Comparison of ENCODE assay signal across 13 cellular contexts in the genomic region with DNA sequence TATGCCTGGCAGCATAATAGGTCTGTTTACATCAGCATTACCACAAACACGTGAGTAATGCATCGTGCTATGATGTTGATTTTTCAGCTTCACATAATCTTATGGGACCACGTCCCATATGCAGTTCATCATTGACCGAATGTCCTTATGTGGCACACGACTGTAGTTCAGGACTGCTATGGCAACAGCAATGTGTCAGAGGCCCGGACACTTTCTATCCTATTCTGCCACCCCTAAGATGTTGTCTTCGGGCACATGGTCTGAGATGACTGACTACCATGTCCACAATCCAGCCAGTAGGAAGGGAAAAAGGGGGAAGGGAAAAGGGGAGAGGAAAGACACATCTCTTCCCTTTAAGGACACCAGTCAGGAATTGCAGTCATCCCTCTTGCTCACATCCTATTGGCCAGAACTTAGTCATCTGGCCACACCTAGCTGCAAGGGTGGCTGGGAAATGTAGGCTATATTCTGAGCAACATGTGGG.
DNase-seq lines count a peak whose midpoint lies in the region; ATAC-seq and TF ChIP-seq lines count a peak whose summit lies in the region.
"Had no signal": no experiment of that assay in that cellular context is flagged by ENCODE, and none has a peak within 500 bp of the region (broad histone marks: within the 10 kb centered on the region; RNA-seq: fewer than 3 reads in every experiment).

No MANE protein-coding gene starts in this region.

- peaks cover 56% of the 10 kb centered on the region for H3K27me3 Mint-ChIP-seq in stimulated activated naive CD8-positive, alpha-beta T cell treated with anti-CD3 and anti-CD28 coated beads, Interleukin-15, amount 100 ng/mL, for 72 hours
- H3K27me3 Mint-ChIP-seq: activated CD4-positive, alpha-beta memory T cell treated with anti-CD3 and anti-CD28 coated beads, Interleukin-2, amount 10 ng/mL, durations not matched to agents 7 days and 5 days had no signal

- no peak overlapping the region for H3K27ac ChIP-seq in RWPE1
- H3K27ac ChIP-seq: testis had no signal

- H3K4me1 Mint-ChIP-seq in stimulated activated naive CD8-positive, alpha-beta T cell treated with anti-CD3 and anti-CD28 coated beads, Interleukin-15, amount 100 ng/mL, for 72 hours: peaks cover 12% of the 10 kb centered on the region

- intact Hi-C loops in left ventricle myocardium superior (cut with micrococcal nuclease): no loop called here

- no peak overlapping the region for H3K4me3 Mint-ChIP-seq in stimulated activated naive CD8-positive, alpha-beta T cell treated with anti-CD3 and anti-CD28 coated beads, Interleukin-15, amount 100 ng/mL, for 72 hours
- H3K4me3 Mint-ChIP-seq: activated CD4-positive, alpha-beta memory T cell treated with anti-CD3 and anti-CD28 coated beads, Interleukin-2, amount 10 ng/mL, durations not matched to agents 7 days and 5 days; activated T-helper 1 cell treated with anti-CD3 and anti-CD28 coated beads, Interleukin-12 subunit alpha, Interleukin-12 subunit beta, Interleukin-2, Interleukin-4 antibody, amounts not matched to agents 30 ng/mL and 10 ng/mL and 1 ng/mL, durations not matched to agents 14 hours and 24 hours and 36 hours had no signal

- H3K4me3 ChIP-seq in foreskin fibroblast (ENCODE audit: low read depth in 1 of 2, low read length in 2 of 2): peak overlapping the region; percentile 32 to 36
- H3K4me3 ChIP-seq: testis had no signal

- H3K9me3 Mint-ChIP-seq in stimulated activated naive CD8-positive, alpha-beta T cell treated with anti-CD3 and anti-CD28 coated beads, Interleukin-15, amount 100 ng/mL, for 72 hours: peaks cover 16 to 25% of the 10 kb centered on the region in 2 donors

- peak; percentile 38 for ATAC-seq in stimulated activated naive CD8-positive, alpha-beta T cell treated with anti-CD3 and anti-CD28 coated beads, Interleukin-15, Interleukin-2, amounts not matched to agents 100 U/mL and 50 U/mL, for 24 hours
- ATAC-seq in stimulated activated naive CD8-positive, alpha-beta T cell treated with anti-CD3 and anti-CD28 coated beads, Interleukin-15, amount 100 ng/mL, for 72 hours: no peak
- ATAC-seq in left ventricle myocardium superior (no peak), HG02763 (IDR thresholded peaks at IDR 0.05; ENCODE audit: unreplicated experiment) (no peak)

- H3K27ac Mint-ChIP-seq in stimulated activated naive CD8-positive, alpha-beta T cell treated with anti-CD3 and anti-CD28 coated beads, Interleukin-15, amount 100 ng/mL, for 72 hours: no peak overlapping the region
- H3K27ac Mint-ChIP-seq: activated CD4-positive, alpha-beta memory T cell treated with anti-CD3 and anti-CD28 coated beads, Interleukin-2, amount 10 ng/mL, durations not matched to agents 7 days and 5 days; activated T-helper 1 cell treated with anti-CD3 and anti-CD28 coated beads, Interleukin-12 subunit alpha, Interleukin-12 subunit beta, Interleukin-2, Interleukin-4 antibody, amounts not matched to agents 30 ng/mL and 10 ng/mL and 1 ng/mL, durations not matched to agents 14 hours and 24 hours and 36 hours had no signal

- POLR2A ChIA-PET in RWPE1 (lab: Yijun Ruan, JAX; ENCODE audit: low non-redundant PET): no interaction called here

- CTCF ChIA-PET in RWPE1 (lab: Yijun Ruan, JAX): no interaction called here

- DNase-seq in stimulated activated naive CD8-positive, alpha-beta T cell treated with anti-CD3 and anti-CD28 coated beads, Interleukin-15, Interleukin-2, amounts not matched to agents 100 U/mL and 50 U/mL, for 24 hours: no peak
- DNase-seq in stimulated activated naive CD8-positive, alpha-beta T cell treated with anti-CD3 and anti-CD28 coated beads, Interleukin-15, amount 100 ng/mL, for 72 hours: no peak
- DNase-seq in RWPE1 (ENCODE audit: low spot score) (peak; percentile 16), foreskin fibroblast (peak; percentile 53 to 79), left ventricle myocardium superior (no peak), NCI-H510A treated with DMSO at 0.1 percent for 48 hours (lab: John Stamatoyannopoulos, UW) (no peak), SIG-M5 (lab: John Stamatoyannopoulos, UW) (no peak)
- DNase-seq: activated CD4-positive, alpha-beta memory T cell treated with anti-CD3 and anti-CD28 coated beads, Interleukin-2, amount 10 ng/mL, durations not matched to agents 7 days and 5 days; erythroblast; stimulated activated CD4-positive, alpha-beta T cell treated with anti-CD3 and anti-CD28 coated beads, Interleukin-2, amount 100 ng/mL, for 24 hours; testis had no signal

- TF ChIP-seq CTCF in RWPE1 (conservative IDR thresholded peaks at IDR 0.05; ENCODE audit: low read depth) (no peak), foreskin fibroblast (IDR thresholded peaks at IDR 0.05; ENCODE audit: low read depth, low read length) (no peak)

Comparison
In these comparisons a context has a peak if more than half of its experiments do, and no peak if none do; other contexts are left out.
1. DNase-seq: peak in RWPE1 (single experiment) and foreskin fibroblast (2 of 2); none in stimulated activated naive CD8-positive, alpha-beta T cell treated with anti-CD3 and anti-CD28 coated beads, Interleukin-15, Interleukin-2, amounts not matched to agents 100 U/mL and 50 U/mL, for 24 hours (single experiment), stimulated activated naive CD8-positive, alpha-beta T cell treated with anti-CD3 and anti-CD28 coated beads, Interleukin-15, amount 100 ng/mL, for 72 hours (0 of 2), left ventricle myocardium superior (single experiment), NCI-H510A treated with DMSO at 0.1 percent for 48 hours (single experiment) and SIG-M5 (single experiment).